ENCODE assay signal across 22 cellular contexts in genomic region chr3:126499401-126499800, GRCh38. TPM values are rescaled to one million over a fixed set of nuclear protein-coding genes. Genes with fewer than 3 reads are reported as not detected.
A peak's percentile ranks its signal among the peaks of the same experiment; 100 is the strongest.
DNase-seq lines count a peak whose midpoint lies in the region; ATAC-seq, FAIRE-seq and TF ChIP-seq lines count a peak whose summit lies in the region.
"Had no signal": no experiment of that assay in that cellular context is flagged by ENCODE, and none has a peak within 500 bp of the region (broad histone marks: within the 10 kb centered on the region; RNA-seq: fewer than 3 reads in every experiment).

No MANE protein-coding gene starts in this region.

- H2BK5ac ChIP-seq in H9 (ENCODE audit: insufficient read length, low read length) (no peak overlapping the region), H1 (ENCODE audit: low read depth, low read length) (peak overlapping the region; percentile 68; the same call in 1 of the 2 replicates), neuronal stem cell (ENCODE audit: low read length) (peak overlapping the region; percentile 49)

- no peak overlapping the region for H3T11ph ChIP-seq in H9 (ENCODE audit: low read length)

- H4K5ac ChIP-seq in H9 (ENCODE audit: insufficient read length, low read depth, low read length) (no peak overlapping the region), H1 (ENCODE audit: insufficient read length, low read depth, low read length) (no peak overlapping the region)

- no peak overlapping the region; a peak in 1 of 5 replicates for H3K4me3 Mint-ChIP-seq in H9
- H3K4me3 Mint-ChIP-seq in naive thymus-derived CD8-positive, alpha-beta T cell: no peak overlapping the region
- no peak overlapping the region for H3K4me3 Mint-ChIP-seq in neural progenitor cell
- H3K4me3 Mint-ChIP-seq in endodermal cell: no peak overlapping the region
- H3K4me3 Mint-ChIP-seq: CD4-positive, alpha-beta memory T cell; HFFc6 had no signal

- no peaks in the 10 kb centered on the region for H3K9me3 Mint-ChIP-seq in H9
- no peaks in the 10 kb centered on the region for H3K9me3 Mint-ChIP-seq in naive thymus-derived CD8-positive, alpha-beta T cell
- no peaks in the 10 kb centered on the region for H3K9me3 Mint-ChIP-seq in neural progenitor cell
- H3K9me3 Mint-ChIP-seq in endodermal cell: no peaks in the 10 kb centered on the region
- H3K9me3 Mint-ChIP-seq: CD4-positive, alpha-beta memory T cell; HFFc6 had no signal

- H2BK120ac ChIP-seq in H9 (ENCODE audit: low read depth, low read length, poor library complexity, severe bottlenecking): no peak overlapping the region
- no peak overlapping the region for H2BK120ac ChIP-seq in H1 (replicated peaks; ENCODE audit: low read depth, low read length)
- H2BK120ac ChIP-seq in neuronal stem cell (ENCODE audit: low read depth, low read length): no peak overlapping the region

- peaks cover 10% of the 10 kb centered on the region for H3F3A ChIP-seq in neural progenitor cell (ENCODE audit: low read depth)

- no peaks in the 10 kb centered on the region for H3K9me3 ChIP-seq in DND-41 (ENCODE audit: insufficient read depth, low read length, severe bottlenecking)
- no peaks in the 10 kb centered on the region for H3K9me3 ChIP-seq in H9 (ENCODE audit: control insufficient read depth, low read depth, low read length)
- H3K9me3 ChIP-seq in H1 (ENCODE audit: insufficient read depth in 2 of 2, low read depth in 1 of 2, low read length in 1 of 2): no peaks in the 10 kb centered on the region
- H3K9me3 ChIP-seq in neuronal stem cell (replicated peaks in 1 of 2; ENCODE audit: control insufficient read depth in 2 of 2, insufficient read depth in 1 of 2, low read depth in 1 of 2, low read length in 2 of 2): peaks cover 0 to 3% of the 10 kb centered on the region in 2 donors
- H3K9me3 ChIP-seq in neural progenitor cell (ENCODE audit: low read depth): no peaks in the 10 kb centered on the region
- no peaks in the 10 kb centered on the region for H3K9me3 ChIP-seq in endodermal cell (ENCODE audit: control insufficient read depth, low read length)
- H3K9me3 ChIP-seq: A549, HAP-1 had no signal

- no CpG with 5 or more reads among the region's 9 CpGs for WGBS in H9 (ENCODE audit: extremely low coverage, insufficient read length, low lambda C conversion rate)
- WGBS in H1 (ENCODE audit: extremely low coverage in 1 of 2, insufficient coverage in 1 of 2, insufficient read length in 1 of 2, insufficient replicate concordance in 2 of 2, low coverage in 1 of 2, low lambda C conversion rate in 2 of 2, missing lambda C conversion rate in 1 of 2), 2 experiments: 98% methylated on average over 9 of the region's 9 CpGs; no CpG with 5 or more reads in 1 of the 2 experiments
- no CpG with 5 or more reads among the region's 9 CpGs for WGBS in neuronal stem cell (ENCODE audit: extremely low coverage in 2 of 2, insufficient read length in 2 of 2, insufficient replicate concordance in 1 of 2), 2 donors
- WGBS in endodermal cell (ENCODE audit: insufficient coverage in 1 of 2, insufficient read length in 1 of 2), 2 experiments: 92 to 94% methylated on average over 6 to 9 of the region's 9 CpGs

- H3K27me3 Mint-ChIP-seq in H9 (ENCODE audit: low read depth): no peaks in the 10 kb centered on the region
- H3K27me3 Mint-ChIP-seq in naive thymus-derived CD8-positive, alpha-beta T cell: peaks cover 0 to 2% (median 0%) of the 10 kb centered on the region in 5 donors
- H3K27me3 Mint-ChIP-seq in neural progenitor cell (ENCODE audit: insufficient read depth, low read depth): no peaks in the 10 kb centered on the region
- no peaks in the 10 kb centered on the region for H3K27me3 Mint-ChIP-seq in endodermal cell (ENCODE audit: insufficient read depth)
- H3K27me3 Mint-ChIP-seq: CD4-positive, alpha-beta memory T cell had no signal

- H3K36me3 Mint-ChIP-seq in H9 (ENCODE audit: insufficient read depth in 1 of 3, low read depth in 3 of 3) (no peaks in the 10 kb centered on the region; a peak in 1 of 7 replicates), neural progenitor cell (no peaks in the 10 kb centered on the region), endodermal cell (ENCODE audit: low read depth) (no peaks in the 10 kb centered on the region)
- H3K36me3 Mint-ChIP-seq in naive thymus-derived CD8-positive, alpha-beta T cell: no peaks in the 10 kb centered on the region
- H3K36me3 Mint-ChIP-seq: CD4-positive, alpha-beta memory T cell had no signal

- H3K27me3 ChIP-seq in DND-41 (ENCODE audit: insufficient read depth, low read length, poor library complexity) (no peaks in the 10 kb centered on the region), H9 (ENCODE audit: insufficient read depth, low read length) (no peaks in the 10 kb centered on the region), H1 (replicated peaks in 1 of 4; ENCODE audit: control insufficient read depth in 3 of 4, extremely low read depth in 1 of 4, insufficient read depth in 3 of 4, low read length in 3 of 4) (no peaks in the 10 kb centered on the region; a peak in 1 of 7 replicates), neuronal stem cell (ENCODE audit: control insufficient read depth in 3 of 3, insufficient read depth in 3 of 3, low read depth in 1 of 3, low read length in 3 of 3) (peaks cover 0 to under 1% (median 0%) of the 10 kb centered on the region in 3 experiments), neural progenitor cell (no peaks in the 10 kb centered on the region), endodermal cell (ENCODE audit: control insufficient read depth, insufficient read depth, low read length, poor library complexity, severe bottlenecking) (no peaks in the 10 kb centered on the region)

- TF ChIP-seq CTCF in DND-41 (IDR thresholded peaks at IDR 0.05; ENCODE audit: borderline replicate concordance, extremely low read depth, low read length, poor library complexity, severe bottlenecking): no peak
- TF ChIP-seq CTCF in H9 (conservative IDR thresholded peaks at IDR 0.05): no peak
- no peak for TF ChIP-seq CTCF in H1 (IDR thresholded peaks at IDR 0.05; ENCODE audit: control extremely low read depth in 1 of 3, insufficient read depth in 1 of 3, low read depth in 1 of 3, low read length in 3 of 3)
- no peak for TF ChIP-seq CTCF in neural progenitor cell (IDR thresholded peaks at IDR 0.05)
- TF ChIP-seq CTCF in endodermal cell (conservative IDR thresholded peaks at IDR 0.05): no peak

- 0 out of 2 replicates have a peak, but pooled peaks cover under 1% of the 10 kb centered on the region for H4K20me1 ChIP-seq in DND-41 (ENCODE audit: insufficient read depth, low read length)
- H4K20me1 ChIP-seq in H9 (ENCODE audit: control insufficient read depth, insufficient read depth, insufficient read length): no peaks in the 10 kb centered on the region
- H4K20me1 ChIP-seq in H1 (replicated peaks in 1 of 2; ENCODE audit: control insufficient read depth in 1 of 2, insufficient read depth in 2 of 2, low read length in 2 of 2): peaks cover 0 to 6% of the 10 kb centered on the region in 2 experiments
- H4K20me1 ChIP-seq in neural progenitor cell (ENCODE audit: low read depth): no peaks in the 10 kb centered on the region

- H3K27ac ChIP-seq in DND-41 (ENCODE audit: low read length) (peak overlapping the region; percentile 50; the same call in 1 of the 2 replicates), H9 (ENCODE audit: insufficient read length, low read depth, low read length) (no peak overlapping the region), H1 (ENCODE audit: low read depth, low read length) (no peak overlapping the region), neuronal stem cell (replicated peaks; ENCODE audit: low read length) (no peak overlapping the region), neural progenitor cell (no peak overlapping the region), endodermal cell (ENCODE audit: low read depth, low read length) (no peak overlapping the region)
- H3K27ac ChIP-seq: A549 had no signal

- H3K9ac ChIP-seq in DND-41 (ENCODE audit: low read depth, low read length) (no peak overlapping the region), H9 (ENCODE audit: extremely low read depth, insufficient read length, low read length) (no peak overlapping the region), H1 (replicated peaks in 1 of 4; ENCODE audit: extremely low read depth in 1 of 4, low read depth in 3 of 4, low read length in 3 of 4) (no peak overlapping the region), neuronal stem cell (ENCODE audit: low read depth, low read length, poor library complexity) (no peak overlapping the region), neural progenitor cell (no peak overlapping the region), endodermal cell (ENCODE audit: extremely low read depth, low read length, poor library complexity, severe bottlenecking) (no peak overlapping the region)

- H3K56ac ChIP-seq in H9 (ENCODE audit: insufficient read length, low read depth, low read length): no peak overlapping the region
- H3K56ac ChIP-seq in H1 (replicated peaks; ENCODE audit: insufficient read length, low read depth, low read length): no peak overlapping the region

- TF ChIP-seq RAD21 in H1 (IDR thresholded peaks at IDR 0.05 in 1 of 2, conservative IDR thresholded peaks at IDR 0.05 in 1 of 2; ENCODE audit: low read depth in 2 of 2, low read length in 2 of 2): no peak

- no peak overlapping the region for H3K4ac ChIP-seq in H9 (ENCODE audit: low read depth, low read length)
- no peak overlapping the region for H3K4ac ChIP-seq in H1 (replicated peaks; ENCODE audit: insufficient read length, low read depth, low read length)
- no peak overlapping the region for H3K4ac ChIP-seq in neuronal stem cell (ENCODE audit: low read length)

- H3K4me1 ChIP-seq in DND-41 (ENCODE audit: insufficient read depth, low read length) (peaks cover 48% of the 10 kb centered on the region), H9 (ENCODE audit: insufficient read depth, low read length) (peaks cover 3% of the 10 kb centered on the region; the same call in 1 of the 2 replicates), H1 (replicated peaks in 1 of 4; ENCODE audit: control insufficient read depth in 3 of 4, insufficient read depth in 4 of 4, low read length in 3 of 4) (peaks cover 0 to 22% (median 16%) of the 10 kb centered on the region in 4 experiments; a peak in 6 of 7 replicates), neuronal stem cell (ENCODE audit: control insufficient read depth in 2 of 2, insufficient read depth in 1 of 2, low read depth in 1 of 2, low read length in 2 of 2) (peaks cover 6 to 19% of the 10 kb centered on the region in 2 donors), neural progenitor cell (peaks cover 15% of the 10 kb centered on the region), endodermal cell (ENCODE audit: control insufficient read depth, insufficient read depth, low read length) (peaks cover 6% of the 10 kb centered on the region)
- H3K4me1 ChIP-seq: A549, HAP-1 had no signal

- no peaks in the 10 kb centered on the region for H3K79me2 ChIP-seq in DND-41 (ENCODE audit: insufficient read depth, low read length)
- H3K79me2 ChIP-seq in H9 (ENCODE audit: insufficient read depth, low read length): no peaks in the 10 kb centered on the region
- peaks cover 0 to 3% of the 10 kb centered on the region in 2 experiments; a peak in 1 of 4 replicates for H3K79me2 ChIP-seq in H1 (ENCODE audit: control insufficient read depth in 1 of 2, insufficient read depth in 2 of 2, low read length in 2 of 2)
- no peaks in the 10 kb centered on the region for H3K79me2 ChIP-seq in neural progenitor cell (ENCODE audit: low read depth)

- H3K27ac Mint-ChIP-seq in H9 (peak overlapping the region in 1 of 3 experiments; percentile 86; a peak in 1 of 7 replicates), neural progenitor cell (no peak overlapping the region), endodermal cell (no peak overlapping the region)
- peak overlapping the region in 5 of 10 donors; percentile 56 to 98 (median 96) for H3K27ac Mint-ChIP-seq in naive thymus-derived CD8-positive, alpha-beta T cell
- H3K27ac Mint-ChIP-seq: CD4-positive, alpha-beta memory T cell; HFFc6 had no signal

- ATAC-seq in DND-41 (ENCODE audit: insufficient read depth, low read depth): no peak
- no peak for ATAC-seq in naive thymus-derived CD8-positive, alpha-beta T cell
- ATAC-seq: A549 had no signal

- DNase-seq in DND-41 (no peak), H9 (no peak), H1 (ENCODE audit: low read depth in 1 of 2, low spot score in 2 of 2) (no peak), neuronal stem cell (ENCODE audit: low spot score) (no peak), neural progenitor cell (ENCODE audit: low spot score) (no peak), endodermal cell (no peak)
- no peak for DNase-seq in naive thymus-derived CD8-positive, alpha-beta T cell
- DNase-seq: 8988T; ACHN; AML-193; C1 segment of cervical spinal cord; Calu3; CD4-positive, alpha-beta memory T cell; COR-L47; DMS79 treated with DMSO at 0.1 percent for 48 hours; HFFc6 had no signal

- H3K4me2 ChIP-seq in DND-41 (ENCODE audit: insufficient read depth, low read length) (no peak overlapping the region), H9 (ENCODE audit: insufficient read depth, insufficient read length, low read length) (no peak overlapping the region), H1 (ENCODE audit: insufficient read depth in 1 of 2, low read depth in 2 of 2, low read length in 2 of 2) (no peak overlapping the region; a peak in 1 of 4 replicates), neuronal stem cell (ENCODE audit: insufficient read depth, low read length, poor library complexity, severe bottlenecking) (no peak overlapping the region), neural progenitor cell (no peak overlapping the region)
- H3K4me2 ChIP-seq: A549 had no signal

- no peak overlapping the region for H2BK20ac ChIP-seq in H9 (ENCODE audit: low read depth, low read length, poor library complexity, severe bottlenecking)
- H2BK20ac ChIP-seq in H1 (ENCODE audit: low read length): 0 out of 2 replicates have a peak overlapping the region, but pooled peaks have one; percentile 18

- TF ChIP-seq EP300 in H1 (IDR thresholded peaks at IDR 0.05; ENCODE audit: borderline replicate concordance in 1 of 2, low read depth in 2 of 2, low read length in 2 of 2): no peak

- H3K23me2 ChIP-seq in H9 (ENCODE audit: insufficient read length, low read depth, low read length, poor library complexity, severe bottlenecking): no peaks in the 10 kb centered on the region
- peaks cover 2% of the 10 kb centered on the region; the same call in 1 of the 2 replicates for H3K23me2 ChIP-seq in H1 (ENCODE audit: low read depth, low read length)

- no peak overlapping the region for H2AK5ac ChIP-seq in H9 (ENCODE audit: insufficient read length, low read length)
- H2AK5ac ChIP-seq in H1 (ENCODE audit: low read depth, low read length): peak overlapping the region; percentile 24; the same call in 1 of the 2 replicates
- peak overlapping the region; percentile 35 for H2AK5ac ChIP-seq in neuronal stem cell (ENCODE audit: low read depth, low read length)

- no peak overlapping the region for H3K23ac ChIP-seq in H9 (ENCODE audit: insufficient read length, low read depth, low read length)
- H3K23ac ChIP-seq in H1 (ENCODE audit: insufficient read length): no peak overlapping the region
- no peak overlapping the region for H3K23ac ChIP-seq in neuronal stem cell (ENCODE audit: low read depth, low read length, poor library complexity)

- no peak overlapping the region for H2BK15ac ChIP-seq in H9 (ENCODE audit: low read depth, low read length)
- peak overlapping the region; percentile 81; the same call in 1 of the 2 replicates for H2BK15ac ChIP-seq in H1 (ENCODE audit: low read length)
- H2BK15ac ChIP-seq in neuronal stem cell (ENCODE audit: low read length): peak overlapping the region; percentile 25

- no peak overlapping the region for H2AFZ ChIP-seq in DND-41 (ENCODE audit: low read depth, low read length)
- H2AFZ ChIP-seq in H9 (ENCODE audit: low read length): no peak overlapping the region
- no peak overlapping the region for H2AFZ ChIP-seq in H1 (ENCODE audit: low read length)
- no peak overlapping the region for H2AFZ ChIP-seq in neuronal stem cell (ENCODE audit: low read length)
- H2AFZ ChIP-seq in neural progenitor cell (replicated peaks): no peak overlapping the region

- H3K14ac ChIP-seq in H9 (ENCODE audit: insufficient read depth, low read length) (0 out of 2 replicates have a peak overlapping the region, but pooled peaks have one; percentile 28), H1 (ENCODE audit: insufficient read length) (no peak overlapping the region), neuronal stem cell (ENCODE audit: low read length) (no peak overlapping the region)

- FAIRE-seq in H1 (lab: Jason Lieb, UNC): no peak
- FAIRE-seq: A549, G401.6, GM12892 had no signal

- POLR2A ChIA-PET in H1 (lab: Charles Lee; ENCODE audit: partially characterized antibody): no interaction called here
- POLR2A ChIA-PET in naive thymus-derived CD8-positive, alpha-beta T cell (lab: Charles Lee): no interaction called here

- no peak overlapping the region for H3K18ac ChIP-seq in H9 (ENCODE audit: insufficient read length, low read depth, low read length)
- no peak overlapping the region for H3K18ac ChIP-seq in H1 (ENCODE audit: extremely low read depth, low read length)
- H3K18ac ChIP-seq in neuronal stem cell (ENCODE audit: low read length): peak overlapping the region; percentile 46

- H3K36me3 ChIP-seq in DND-41 (ENCODE audit: insufficient read depth, low read length) (no peaks in the 10 kb centered on the region), H1 (ENCODE audit: control insufficient read depth in 2 of 4, insufficient read depth in 4 of 4, low read length in 3 of 4) (no peaks in the 10 kb centered on the region; a peak in 1 of 8 replicates), neuronal stem cell (replicated peaks in 1 of 2; ENCODE audit: control insufficient read depth in 2 of 2, insufficient read depth in 2 of 2, low read length in 2 of 2) (no peaks in the 10 kb centered on the region), neural progenitor cell (no peaks in the 10 kb centered on the region), endodermal cell (ENCODE audit: control insufficient read depth, insufficient read depth, low read length) (no peaks in the 10 kb centered on the region)
- H3K36me3 ChIP-seq: HAP-1 had no signal

- H3K79me1 ChIP-seq in H9 (ENCODE audit: insufficient read depth, low read depth, low read length, poor library complexity, severe bottlenecking): no peaks in the 10 kb centered on the region
- no peaks in the 10 kb centered on the region; the same call in 1 of the 2 replicates for H3K79me1 ChIP-seq in H1 (ENCODE audit: low read depth, low read length)
- no peaks in the 10 kb centered on the region for H3K79me1 ChIP-seq in neuronal stem cell (ENCODE audit: low read depth, low read length)

- no peak overlapping the region for H3K4me3 ChIP-seq in DND-41 (ENCODE audit: low read depth in 1 of 2, low read length in 2 of 2)
- no peak overlapping the region for H3K4me3 ChIP-seq in H1 (ENCODE audit: extremely low read depth in 1 of 4, insufficient read depth in 2 of 4, low read depth in 3 of 4, low read length in 4 of 4)
- H3K4me3 ChIP-seq in neuronal stem cell (ENCODE audit: low read length in 2 of 2): no peak overlapping the region
- no peak overlapping the region for H3K4me3 ChIP-seq in neural progenitor cell
- H3K4me3 ChIP-seq in endodermal cell (ENCODE audit: low read length): no peak overlapping the region
- H3K4me3 ChIP-seq: A549, HAP-1 had no signal

- TF ChIP-seq POLR2A in H1 (IDR thresholded peaks at IDR 0.05; ENCODE audit: control extremely low read depth in 1 of 2, low read depth in 2 of 2, low read length in 2 of 2): no peak

- CTCF ChIA-PET in H1 (lab: Charles Lee; ENCODE audit: partially characterized antibody): interaction anchor here (0.6 to 6.6 kb wide), 6 partner anchors 9 to 1414 kb away, joined by 3 to 49 read pairs (median 6); no protein-coding TSS in a partner anchor

- no peak overlapping the region for H2BK12ac ChIP-seq in H9 (ENCODE audit: insufficient read length, low read depth, low read length)
- H2BK12ac ChIP-seq in H1 (ENCODE audit: low read depth, low read length): no peak overlapping the region
- H2BK12ac ChIP-seq in neuronal stem cell (ENCODE audit: low read length): no peak overlapping the region

- H4K91ac ChIP-seq in H9 (ENCODE audit: insufficient read length, low read depth, low read length) (no peak overlapping the region), H1 (replicated peaks; ENCODE audit: insufficient read length, low read length) (no peak overlapping the region), neuronal stem cell (ENCODE audit: low read depth, low read length, poor library complexity) (no peak overlapping the region)

- H4K8ac ChIP-seq in H9 (replicated peaks; ENCODE audit: insufficient read length, low read depth, low read length) (no peak overlapping the region), H1 (ENCODE audit: extremely low read depth, insufficient read depth, low read length) (no peak overlapping the region; the same call in 1 of the 2 replicates), neuronal stem cell (ENCODE audit: low read depth, low read length) (no peak overlapping the region)

- H3K4me1 Mint-ChIP-seq in H9: peaks cover 10 to 17% of the 10 kb centered on the region in 2 experiments
- H3K4me1 Mint-ChIP-seq in naive thymus-derived CD8-positive, alpha-beta T cell: peaks cover 7 to 20% (median 12%) of the 10 kb centered on the region in 4 donors
- peaks cover 18% of the 10 kb centered on the region for H3K4me1 Mint-ChIP-seq in neural progenitor cell
- H3K4me1 Mint-ChIP-seq in endodermal cell: peaks cover 8% of the 10 kb centered on the region

RNA-seq across cellular contexts. Expression of gene UROC1, which starts 18.2 kb away (rescaled TPM):
- total RNA-seq in H9 (2021) (not detected in 2 replicates), neural progenitor cell (ENCODE audit: low replicate concordance) (not detected in 2 replicates), endodermal cell (not detected)
- not detected in 2 replicates for total RNA-seq in H1 (2021; fragmentation: NEBNext Ultra II Directional; extraction: Animal tissue kit (Norgen Biotek cat#: 25700))
- polyA plus RNA-seq in H1 (2011; rRNA removed): 0.03 and 0.09 TPM in 2 replicates
- polyA plus RNA-seq in H1 (2011; cell fraction: cytosol; rRNA removed): 0.05 TPM
- 0.10 TPM for polyA plus RNA-seq in H1 (2011; cell fraction: nucleus; rRNA removed)
- 0.05 TPM in 2 of 4 replicates, not detected in the others for polyA plus RNA-seq in H1 (2012, experiment 1 of 2)
- polyA plus RNA-seq in H1 (2012, experiment 2 of 2): not detected
- not detected for polyA plus RNA-seq in H1 (2013, experiment 1 of 2)
- polyA plus RNA-seq in H1 (2013, experiment 2 of 2): 0.04 TPM
- polyA minus RNA-seq in H1 (2011; rRNA and poly(A)+ RNA removed): 0.05 TPM in 1 of 2 replicates, not detected in the other
- not detected for polyA minus RNA-seq in H1 (2011; cell fraction: cytosol; rRNA and poly(A)+ RNA removed)
- not detected for polyA minus RNA-seq in H1 (2011; cell fraction: nucleus; rRNA and poly(A)+ RNA removed)
- polyA plus RNA-seq in neuronal stem cell (2013, experiment 1 of 2): not detected
- 0.03 TPM for polyA plus RNA-seq in neuronal stem cell (2013, experiment 2 of 2)
- total RNA-seq in naive thymus-derived CD8-positive, alpha-beta T cell: under 1 TPM; 0.10 to 0.11 TPM
- polyA plus RNA-seq in naive thymus-derived CD8-positive, alpha-beta T cell: under 1 TPM; 0.07 to 0.67 (median 0.21) TPM
- not detected for polyA plus RNA-seq in endodermal cell (2013, experiment 1 of 2)
- not detected for polyA plus RNA-seq in endodermal cell (2013, experiment 2 of 2)
- total RNA-seq: Calu3; CD4-positive, alpha-beta memory T cell; H4; HFFc6 had no signal
- polyA plus RNA-seq: A549; BJ; CD4-positive, alpha-beta memory T cell had no signal

RNA-seq across cellular contexts. Expression of gene ZXDC, which starts 23.7 kb away (rescaled TPM):
- total RNA-seq in H9 (2021): 26.9 and 28.3 TPM in 2 replicates
- total RNA-seq in H1 (2021; fragmentation: NEBNext Ultra II Directional; extraction: Animal tissue kit (Norgen Biotek cat#: 25700)): 23.0 and 24.3 TPM in 2 replicates
- 12.7 and 19.1 TPM in 2 replicates for polyA plus RNA-seq in H1 (2011; rRNA removed)
- 14.3 TPM for polyA plus RNA-seq in H1 (2011; cell fraction: cytosol; rRNA removed)
- 44.2 TPM for polyA plus RNA-seq in H1 (2011; cell fraction: nucleus; rRNA removed)
- polyA plus RNA-seq in H1 (2012, experiment 1 of 2): 11.1 to 14.1 TPM (median 13.0 TPM) in 4 replicates
- 6.2 TPM for polyA plus RNA-seq in H1 (2012, experiment 2 of 2)
- 10.8 TPM for polyA plus RNA-seq in H1 (2013, experiment 1 of 2)
- 8.9 TPM for polyA plus RNA-seq in H1 (2013, experiment 2 of 2)
- polyA minus RNA-seq in H1 (2011; rRNA and poly(A)+ RNA removed): 34.3 and 34.8 TPM in 2 replicates
- 19.7 TPM for polyA minus RNA-seq in H1 (2011; cell fraction: cytosol; rRNA and poly(A)+ RNA removed)
- polyA minus RNA-seq in H1 (2011; cell fraction: nucleus; rRNA and poly(A)+ RNA removed): 50.7 TPM
- polyA plus RNA-seq in neuronal stem cell (2013, experiment 1 of 2): 9.3 TPM
- 9.8 TPM for polyA plus RNA-seq in neuronal stem cell (2013, experiment 2 of 2)
- total RNA-seq in naive thymus-derived CD8-positive, alpha-beta T cell: 10 to 100 TPM; 54.9 to 61.0 TPM
- 10 to 100 TPM; 11.4 to 27.0 (median 18.3) TPM for polyA plus RNA-seq in naive thymus-derived CD8-positive, alpha-beta T cell
- 12.4 and 22.3 TPM in 2 replicates for total RNA-seq in neural progenitor cell (ENCODE audit: low replicate concordance)
- 10 to 100 TPM; 30.5 to 31.6 TPM for total RNA-seq in endodermal cell
- 22.5 TPM for polyA plus RNA-seq in endodermal cell (2013, experiment 1 of 2)
- polyA plus RNA-seq in endodermal cell (2013, experiment 2 of 2): 21.5 TPM

RNA-seq across cellular contexts. Expression of gene CHST13, which starts 24.6 kb away (rescaled TPM):
- total RNA-seq in H9 (2021): 0.85 and 0.99 TPM in 2 replicates
- 5.4 and 5.9 TPM in 2 replicates for total RNA-seq in H1 (2021; fragmentation: NEBNext Ultra II Directional; extraction: Animal tissue kit (Norgen Biotek cat#: 25700))
- 11.7 and 15.6 TPM in 2 replicates for polyA plus RNA-seq in H1 (2011; rRNA removed)
- 7.5 TPM for polyA plus RNA-seq in H1 (2011; cell fraction: cytosol; rRNA removed)
- polyA plus RNA-seq in H1 (2011; cell fraction: nucleus; rRNA removed): 7.6 TPM
- 2.1 to 6.2 TPM (median 5.1 TPM) in 4 replicates for polyA plus RNA-seq in H1 (2012, experiment 1 of 2)
- 5.3 TPM for polyA plus RNA-seq in H1 (2012, experiment 2 of 2)
- 9.0 TPM for polyA plus RNA-seq in H1 (2013, experiment 1 of 2)
- 9.3 TPM for polyA plus RNA-seq in H1 (2013, experiment 2 of 2)
- 0.22 and 0.57 TPM in 2 replicates for polyA minus RNA-seq in H1 (2011; rRNA and poly(A)+ RNA removed)
- polyA minus RNA-seq in H1 (2011; cell fraction: cytosol; rRNA and poly(A)+ RNA removed): 4.1 TPM
- polyA minus RNA-seq in H1 (2011; cell fraction: nucleus; rRNA and poly(A)+ RNA removed): 2.8 TPM
- polyA plus RNA-seq in neuronal stem cell (2013, experiment 1 of 2): 1.4 TPM
- polyA plus RNA-seq in neuronal stem cell (2013, experiment 2 of 2): 1.6 TPM
- not detected for total RNA-seq in naive thymus-derived CD8-positive, alpha-beta T cell
- polyA plus RNA-seq in naive thymus-derived CD8-positive, alpha-beta T cell: under 1 TPM in 1 of 3 donors, not detected in 2; 0.14 TPM
- 0.09 and 0.34 TPM in 2 replicates for total RNA-seq in neural progenitor cell (ENCODE audit: low replicate concordance)
- total RNA-seq in endodermal cell: 1 to 10 TPM; 1.6 to 6.7 TPM
- polyA plus RNA-seq in endodermal cell (2013, experiment 1 of 2): 0.64 TPM
- 0.37 TPM for polyA plus RNA-seq in endodermal cell (2013, experiment 2 of 2)
- total RNA-seq: HFFc6 had no signal
- polyA plus RNA-seq: BJ; CD4-positive, alpha-beta memory T cell had no signal

RNA-seq across cellular contexts. Expression of gene C3orf22, which starts 59.3 kb away (rescaled TPM):
- total RNA-seq in H9 (2021) (not detected in 2 replicates), neural progenitor cell (ENCODE audit: low replicate concordance) (not detected in 2 replicates), endodermal cell (not detected)
- not detected in 2 replicates for total RNA-seq in H1 (2021; fragmentation: NEBNext Ultra II Directional; extraction: Animal tissue kit (Norgen Biotek cat#: 25700))
- polyA plus RNA-seq in H1 (2011; rRNA removed): not detected in 2 replicates
- polyA plus RNA-seq in H1 (2011; cell fraction: cytosol; rRNA removed): not detected
- not detected for polyA plus RNA-seq in H1 (2011; cell fraction: nucleus; rRNA removed)
- not detected in 4 replicates for polyA plus RNA-seq in H1 (2012, experiment 1 of 2)
- polyA plus RNA-seq in H1 (2012, experiment 2 of 2): not detected
- not detected for polyA plus RNA-seq in H1 (2013, experiment 1 of 2)
- not detected for polyA plus RNA-seq in H1 (2013, experiment 2 of 2)
- not detected in 2 replicates for polyA minus RNA-seq in H1 (2011; rRNA and poly(A)+ RNA removed)
- polyA minus RNA-seq in H1 (2011; cell fraction: cytosol; rRNA and poly(A)+ RNA removed): not detected
- polyA minus RNA-seq in H1 (2011; cell fraction: nucleus; rRNA and poly(A)+ RNA removed): not detected
- 0.03 TPM for polyA plus RNA-seq in neuronal stem cell (2013, experiment 1 of 2)
- not detected for polyA plus RNA-seq in neuronal stem cell (2013, experiment 2 of 2)
- not detected for total RNA-seq in naive thymus-derived CD8-positive, alpha-beta T cell
- polyA plus RNA-seq in naive thymus-derived CD8-positive, alpha-beta T cell: not detected
- not detected for polyA plus RNA-seq in endodermal cell (2013, experiment 1 of 2)
- not detected for polyA plus RNA-seq in endodermal cell (2013, experiment 2 of 2)
- total RNA-seq: Calu3; CD4-positive, alpha-beta memory T cell; H4; HFFc6 had no signal
- polyA plus RNA-seq: A549; BJ; CD4-positive, alpha-beta memory T cell had no signal
